Comparison of ENCODE assay signal across 24 cellular contexts in genomic region chr10:130002606-130003005, GRCh38. TPM values are rescaled to one million over a fixed set of nuclear protein-coding genes. Genes with fewer than 3 reads are reported as not detected.
"Had no signal": no experiment of that assay in that cellular context is flagged by ENCODE, and none has a peak within 500 bp of the region (broad histone marks: within the 10 kb centered on the region; RNA-seq: fewer than 3 reads in every experiment).

No MANE protein-coding gene starts in this region.

- ATAC-seq: esophagus mucosa, gastrocnemius medialis, heart right ventricle, left cardiac atrium, lower lobe of right lung, mucosa of descending colon had no signal

- H3K36me3 Mint-ChIP-seq: mesothelial cell of epicardium, naive B cell had no signal

- H3K4me3 Mint-ChIP-seq: mesothelial cell of epicardium, naive B cell had no signal

- H3K9me3 ChIP-seq: gastrocnemius medialis, lower lobe of right lung, mucosa of descending colon had no signal

- H3K27ac Mint-ChIP-seq: mesothelial cell of epicardium had no signal

- H3K27ac ChIP-seq: coronary artery, dorsolateral prefrontal cortex, epithelial cell of prostate, esophagus squamous epithelium, gastrocnemius medialis, heart right ventricle, left ventricle myocardium inferior, lower lobe of right lung had no signal

- H3K27me3 ChIP-seq: gastrocnemius medialis had no signal

- H3K4me1 ChIP-seq: esophagus squamous epithelium, gastrocnemius medialis, heart right ventricle, left ventricle myocardium inferior, lower lobe of right lung had no signal

- H3K4me1 Mint-ChIP-seq: mesothelial cell of epicardium, naive B cell had no signal

- H3K36me3 ChIP-seq: esophagus squamous epithelium, gastrocnemius medialis, heart right ventricle, left ventricle myocardium inferior, lower lobe of right lung had no signal

- H3K4me3 ChIP-seq: coronary artery, dorsolateral prefrontal cortex, esophagus squamous epithelium, gastrocnemius medialis, heart right ventricle, left ventricle myocardium inferior, lower lobe of right lung, mucosa of descending colon had no signal

- DNase-seq: dermis blood vessel endothelial cell; dorsolateral prefrontal cortex; effector CD4-positive, alpha-beta T cell; effector memory CD4-positive, alpha-beta T cell; erythroblast; esophagus squamous epithelium; foreskin fibroblast; foreskin melanocyte; gastrocnemius medialis; glutamatergic neuron; heart right ventricle; hippocampal formation; left cardiac atrium; left ventricle myocardium inferior; lower lobe of right lung; mesenchymal stem cell; mucosa of descending colon; naive B cell had no signal

RNA-seq across cellular contexts. Expression of gene EBF3, which starts 38.5 kb away (rescaled TPM):
- total RNA-seq: kidney epithelial cell, liver had no signal
